14 cellular contexts compared by ENCODE assay signal in the genomic region with DNA sequence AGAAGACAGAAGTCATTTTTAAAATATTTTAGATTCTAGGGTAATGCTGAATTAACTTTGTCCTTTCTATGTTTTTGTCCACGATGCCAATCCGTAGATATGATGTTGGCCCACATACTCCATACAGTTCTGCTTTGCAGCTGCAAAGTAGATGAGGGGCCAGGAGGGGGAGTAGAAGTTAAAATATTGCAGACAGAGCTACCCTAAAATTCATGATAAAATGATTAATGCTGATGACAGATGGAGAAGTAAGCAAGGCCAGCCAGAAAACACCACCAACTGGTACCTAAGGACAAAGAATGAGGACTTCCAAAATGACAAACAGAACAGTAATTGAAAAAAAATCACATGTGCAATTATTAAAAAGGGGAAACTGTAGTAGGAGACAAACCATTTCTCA.
DNase-seq lines count a peak whose midpoint lies in the region; ATAC-seq and TF ChIP-seq lines count a peak whose summit lies in the region.
"Had no signal": no experiment of that assay in that cellular context is flagged by ENCODE, and none has a peak within 500 bp of the region (broad histone marks: within the 10 kb centered on the region; RNA-seq: fewer than 3 reads in every experiment).

No MANE protein-coding gene starts in this region.

- DNase-seq in DMS 273 (lab: John Stamatoyannopoulos, UW; ENCODE audit: unreplicated experiment) = peak; percentile 61
- peak; percentile 8 for DNase-seq in NCI-H1092 treated with DMSO at 0.1 percent for 48 hours (lab: John Stamatoyannopoulos, UW)
- DNase-seq in astrocyte of the cerebellum (ENCODE audit: low read depth) = peak; percentile 3
- peak; percentile 59 for DNase-seq in myocyte (ENCODE audit: low read depth)
- no peak for DNase-seq in uterus
- no peak for DNase-seq in T-helper 17 cell
- no peak for DNase-seq in NCI-H345 treated with DMSO at 0.1 percent for 48 hours (lab: John Stamatoyannopoulos, UW; ENCODE audit: unreplicated experiment)
- DNase-seq: activated naive CD8-positive, alpha-beta T cell treated with anti-CD3 and anti-CD28 coated beads for 36 hours; effector memory CD4-positive, alpha-beta T cell; psoas muscle; stimulated activated CD4-positive, alpha-beta T cell treated with anti-CD3 and anti-CD28 coated beads, Interleukin-4, amount 100 ng/mL, for 24 hours; stomach had no signal

- H3K9me3 ChIP-seq in uterus (no peaks in the 10 kb centered on the region), T-helper 17 cell (ENCODE audit: control insufficient read depth, low read length, poor library complexity, severe bottlenecking) (no peaks in the 10 kb centered on the region)
- H3K9me3 ChIP-seq: psoas muscle, stomach had no signal

- H3K36me3 Mint-ChIP-seq in T-helper 17 cell (ENCODE audit: low read depth) = no peaks in the 10 kb centered on the region
- H3K36me3 Mint-ChIP-seq: activated naive CD8-positive, alpha-beta T cell treated with anti-CD3 and anti-CD28 coated beads for 36 hours; memory B cell had no signal

- H3K4me3 Mint-ChIP-seq in T-helper 17 cell = no peak overlapping the region
- H3K4me3 Mint-ChIP-seq: activated naive CD8-positive, alpha-beta T cell treated with anti-CD3 and anti-CD28 coated beads for 36 hours; memory B cell had no signal

- H3K36me3 ChIP-seq in uterus = no peaks in the 10 kb centered on the region
- H3K36me3 ChIP-seq: stomach had no signal

- no peak overlapping the region for H3K4me3 ChIP-seq in astrocyte of the cerebellum (ENCODE audit: low read depth, low read length)
- H3K4me3 ChIP-seq in uterus = no peak overlapping the region
- H3K4me3 ChIP-seq: psoas muscle, stomach had no signal

- intact Hi-C loops in uterus (cut with DNase I; ENCODE audit: low total_unique reads) = no loop called here

- in situ Hi-C loops in astrocyte of the cerebellum (cut with HindIII; ENCODE audit: low sequenced_read_pairs) = no loop called here

- no peak for TF ChIP-seq POLR2A in uterus (IDR thresholded peaks at IDR 0.05)

- H3K4me1 ChIP-seq in uterus = no peaks in the 10 kb centered on the region
- H3K4me1 ChIP-seq: psoas muscle, stomach had no signal

- ATAC-seq in T-helper 17 cell = no peak
- ATAC-seq in GM21723 (IDR thresholded peaks at IDR 0.05; ENCODE audit: unreplicated experiment) = no peak
- ATAC-seq: psoas muscle had no signal

- H3K27ac Mint-ChIP-seq in T-helper 17 cell = no peak overlapping the region
- H3K27ac Mint-ChIP-seq: activated naive CD8-positive, alpha-beta T cell treated with anti-CD3 and anti-CD28 coated beads for 36 hours; memory B cell had no signal

- no peaks in the 10 kb centered on the region for H3K4me1 Mint-ChIP-seq in T-helper 17 cell
- H3K4me1 Mint-ChIP-seq: activated naive CD8-positive, alpha-beta T cell treated with anti-CD3 and anti-CD28 coated beads for 36 hours; memory B cell had no signal

- no peak overlapping the region for H3K27ac ChIP-seq in uterus
- H3K27ac ChIP-seq: psoas muscle, stomach had no signal

- no peaks in the 10 kb centered on the region for H3K27me3 Mint-ChIP-seq in T-helper 17 cell
- H3K27me3 Mint-ChIP-seq: memory B cell had no signal

- peak; percentile 69 for TF ChIP-seq CTCF in astrocyte of the cerebellum (IDR thresholded peaks at IDR 0.05; ENCODE audit: low read depth, low read length, missing control alignments)
- no peak for TF ChIP-seq CTCF in uterus (IDR thresholded peaks at IDR 0.05)

- no peaks in the 10 kb centered on the region for H3K27me3 ChIP-seq in uterus
- H3K27me3 ChIP-seq: stomach had no signal

Comparison
In these comparisons a context has a peak if more than half of its experiments do, and no peak if none do; other contexts are left out.
1. DNase-seq: peak in DMS 273 (single experiment), NCI-H1092 treated with DMSO at 0.1 percent for 48 hours (single experiment), astrocyte of the cerebellum (single experiment) and myocyte (single experiment); none in uterus (0 of 2), T-helper 17 cell (0 of 3) and NCI-H345 treated with DMSO at 0.1 percent for 48 hours (single experiment).